ENCODE assay signal across 8 cellular contexts in the genomic region with DNA sequence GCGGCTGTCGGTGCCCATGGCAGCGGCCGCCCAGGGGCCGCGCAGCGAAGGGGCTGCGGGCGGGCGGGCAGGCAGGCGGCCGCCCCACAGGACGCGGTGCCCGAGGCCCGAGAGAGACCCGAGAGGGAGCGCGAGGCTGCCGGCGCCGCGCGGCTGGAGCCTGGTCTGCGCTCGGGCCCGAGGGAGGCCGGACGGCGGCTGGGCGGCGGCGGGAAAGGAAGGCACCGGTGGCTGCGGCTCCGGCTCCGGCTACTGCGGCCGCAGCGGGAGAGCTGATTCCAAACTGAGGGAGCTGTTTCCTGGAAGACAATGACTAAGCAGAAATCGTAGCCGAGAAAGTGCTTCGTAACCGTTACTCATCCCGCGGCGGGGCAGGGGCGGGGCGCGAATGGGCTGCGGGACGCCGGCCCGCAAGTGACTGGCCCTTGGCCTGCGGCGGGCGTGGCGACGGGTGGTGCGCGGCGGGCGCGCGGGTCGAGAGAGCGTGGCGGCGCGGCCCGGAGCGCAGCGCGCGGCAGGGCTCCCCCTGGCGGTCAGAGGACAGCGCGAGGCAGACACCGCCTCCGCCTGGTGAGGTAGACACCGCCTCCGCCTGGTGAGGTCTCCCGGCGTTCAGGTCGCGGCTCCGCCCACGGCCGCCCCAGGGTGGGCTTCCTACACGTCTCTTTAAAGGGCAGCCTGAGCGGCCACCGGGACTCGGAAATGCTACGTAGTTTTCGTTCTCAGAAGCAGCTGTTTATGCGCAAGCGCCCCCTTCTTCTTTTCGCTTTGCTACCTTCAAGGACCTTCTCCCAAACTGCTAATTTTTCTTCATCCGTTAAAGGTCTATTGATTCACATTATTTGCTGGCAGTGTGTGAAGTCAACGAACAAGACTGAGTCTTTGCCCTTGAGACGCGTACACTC. TPM values are rescaled to one million over a fixed set of nuclear protein-coding genes. Genes with fewer than 3 reads are reported as not detected.
DNase-seq lines count a peak whose midpoint lies in the region; ATAC-seq and TF ChIP-seq lines count a peak whose summit lies in the region.

A gene with protein sequence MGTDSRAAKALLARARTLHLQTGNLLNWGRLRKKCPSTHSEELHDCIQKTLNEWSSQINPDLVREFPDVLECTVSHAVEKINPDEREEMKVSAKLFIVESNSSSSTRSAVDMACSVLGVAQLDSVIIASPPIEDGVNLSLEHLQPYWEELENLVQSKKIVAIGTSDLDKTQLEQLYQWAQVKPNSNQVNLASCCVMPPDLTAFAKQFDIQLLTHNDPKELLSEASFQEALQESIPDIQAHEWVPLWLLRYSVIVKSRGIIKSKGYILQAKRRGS (minus strand): TSS at position 285 of the 905 bp plus-strand sequence. CDS start 267 bp downstream, at position 18.

- H3K36me3 ChIP-seq in GM23338 (ENCODE audit: insufficient read depth) (no peaks in the 10 kb centered on the region), stomach smooth muscle (ENCODE audit: control insufficient read depth in 2 of 2, insufficient read depth in 2 of 2, low read length in 2 of 2) (no peaks in the 10 kb centered on the region)

- no peaks in the 10 kb centered on the region for H4K20me1 ChIP-seq in GM23338 (replicated peaks; ENCODE audit: insufficient read depth)

- H3K9me2 ChIP-seq in GM23338 (ENCODE audit: insufficient read depth): peaks cover 3% of the 10 kb centered on the region; the same call in 1 of the 2 replicates

- peaks cover 9% of the 10 kb centered on the region; the same call in 1 of the 2 replicates for H3K27me3 ChIP-seq in GM23338 (ENCODE audit: insufficient read depth)
- no peaks in the 10 kb centered on the region for H3K27me3 ChIP-seq in stomach smooth muscle (ENCODE audit: control insufficient read depth in 1 of 2, insufficient read depth in 2 of 2, low read length in 2 of 2)

- peak; percentile 71 for TF ChIP-seq POLR2A in Raji (IDR thresholded peaks at IDR 0.05; ENCODE audit: insufficient read depth, low read depth, low read length)

- H3K4me1 Mint-ChIP-seq in GM23338: peaks cover 14% of the 10 kb centered on the region
- peaks cover 21% of the 10 kb centered on the region for H3K4me1 Mint-ChIP-seq in neural crest cell

- H3K4me1 ChIP-seq in GM23338 (ENCODE audit: insufficient read depth) (peaks cover 16% of the 10 kb centered on the region), stomach smooth muscle (ENCODE audit: control insufficient read depth, insufficient read depth, low read length) (peaks cover 8% of the 10 kb centered on the region)

- H3K27ac ChIP-seq in GM23338 (ENCODE audit: low read depth): 0 out of 2 replicates have a peak within 1 kb of the TSS, but pooled peaks have one; percentile 20
- peak within 1 kb of the TSS; percentile 58 for H3K27ac ChIP-seq in stomach smooth muscle (ENCODE audit: low read length)

- H3K9ac ChIP-seq in stomach smooth muscle (ENCODE audit: low read length in 2 of 2): peak within 1 kb of the TSS; percentile 55 to 64

- peak within 1 kb of the TSS; percentile 95 for H2AFZ ChIP-seq in GM23338

- DNase-seq in ELR (ENCODE audit: low read depth): peak; percentile 97
- DNase-seq in GM23338 (ENCODE audit: low spot score): peak; percentile 90
- DNase-seq in LHCN-M2 (ENCODE audit: low read depth): peak; percentile 89
- peak; percentile 89 for DNase-seq in activated gamma-delta T cell (lab: John Stamatoyannopoulos, UW)
- DNase-seq in foreskin fibroblast: peak; percentile 93 to 98
- peak; percentile 93 for DNase-seq in neural crest cell (ENCODE audit: low read depth, low spot score)

- H3K4me2 ChIP-seq in GM23338: peak within 1 kb of the TSS; percentile 92

- peaks cover 0 to 4% of the 10 kb centered on the region in 2 donors for H3K9me3 ChIP-seq in stomach smooth muscle (ENCODE audit: control insufficient read depth in 2 of 2, low read length in 2 of 2)

- H3K27me3 Mint-ChIP-seq in GM23338 (ENCODE audit: insufficient read depth, low read depth, poor library complexity) (peaks cover 3% of the 10 kb centered on the region), neural crest cell (ENCODE audit: low read depth) (peaks cover 34% of the 10 kb centered on the region)

- H3K79me2 ChIP-seq in GM23338 (replicated peaks; ENCODE audit: insufficient read depth): peaks cover 40% of the 10 kb centered on the region

- H3K4me3 ChIP-seq in GM23338 (peak within 1 kb of the TSS; percentile 80), foreskin fibroblast (ENCODE audit: low read depth in 1 of 2, low read length in 2 of 2) (peak within 1 kb of the TSS; percentile 79 to 95), stomach smooth muscle (ENCODE audit: low read length in 2 of 2) (peak within 1 kb of the TSS; percentile 78 to 80)

- H3K4me3 Mint-ChIP-seq in GM23338: peak within 1 kb of the TSS; percentile 86
- peak within 1 kb of the TSS; percentile 89 for H3K4me3 Mint-ChIP-seq in neural crest cell

- no peaks in the 10 kb centered on the region; the same call in 2 of the 3 replicates for H3K9me3 Mint-ChIP-seq in GM23338
- no peaks in the 10 kb centered on the region for H3K9me3 Mint-ChIP-seq in neural crest cell

- peak within 1 kb of the TSS; percentile 51 for H3K27ac Mint-ChIP-seq in GM23338
- peak within 1 kb of the TSS; percentile 2 for H3K27ac Mint-ChIP-seq in neural crest cell (ENCODE audit: unreplicated experiment)

- H3K36me3 Mint-ChIP-seq in GM23338 (ENCODE audit: low read depth) (peaks cover 2% of the 10 kb centered on the region; the same call in 1 of the 3 replicates), neural crest cell (ENCODE audit: low read depth) (peaks cover 2% of the 10 kb centered on the region)

- TF ChIP-seq CTCF in GM23338 (conservative IDR thresholded peaks at IDR 0.05; ENCODE audit: low read depth in 2 of 2) (peak; percentile 61 to 89), foreskin fibroblast (IDR thresholded peaks at IDR 0.05; ENCODE audit: low read depth, low read length) (peak; percentile 66), neural crest cell (conservative IDR thresholded peaks at IDR 0.05) (peak; percentile 96)

- ATAC-seq in GM23338: peak; percentile 95

- no peaks in the 10 kb centered on the region for H3F3A ChIP-seq in GM23338 (replicated peaks; ENCODE audit: low read depth)

TF ChIP-seq in GM23338, 12 proteins besides CTCF, POLR2A, EP300 and RAD21:
- TF ChIP-seq, protein P1, sequence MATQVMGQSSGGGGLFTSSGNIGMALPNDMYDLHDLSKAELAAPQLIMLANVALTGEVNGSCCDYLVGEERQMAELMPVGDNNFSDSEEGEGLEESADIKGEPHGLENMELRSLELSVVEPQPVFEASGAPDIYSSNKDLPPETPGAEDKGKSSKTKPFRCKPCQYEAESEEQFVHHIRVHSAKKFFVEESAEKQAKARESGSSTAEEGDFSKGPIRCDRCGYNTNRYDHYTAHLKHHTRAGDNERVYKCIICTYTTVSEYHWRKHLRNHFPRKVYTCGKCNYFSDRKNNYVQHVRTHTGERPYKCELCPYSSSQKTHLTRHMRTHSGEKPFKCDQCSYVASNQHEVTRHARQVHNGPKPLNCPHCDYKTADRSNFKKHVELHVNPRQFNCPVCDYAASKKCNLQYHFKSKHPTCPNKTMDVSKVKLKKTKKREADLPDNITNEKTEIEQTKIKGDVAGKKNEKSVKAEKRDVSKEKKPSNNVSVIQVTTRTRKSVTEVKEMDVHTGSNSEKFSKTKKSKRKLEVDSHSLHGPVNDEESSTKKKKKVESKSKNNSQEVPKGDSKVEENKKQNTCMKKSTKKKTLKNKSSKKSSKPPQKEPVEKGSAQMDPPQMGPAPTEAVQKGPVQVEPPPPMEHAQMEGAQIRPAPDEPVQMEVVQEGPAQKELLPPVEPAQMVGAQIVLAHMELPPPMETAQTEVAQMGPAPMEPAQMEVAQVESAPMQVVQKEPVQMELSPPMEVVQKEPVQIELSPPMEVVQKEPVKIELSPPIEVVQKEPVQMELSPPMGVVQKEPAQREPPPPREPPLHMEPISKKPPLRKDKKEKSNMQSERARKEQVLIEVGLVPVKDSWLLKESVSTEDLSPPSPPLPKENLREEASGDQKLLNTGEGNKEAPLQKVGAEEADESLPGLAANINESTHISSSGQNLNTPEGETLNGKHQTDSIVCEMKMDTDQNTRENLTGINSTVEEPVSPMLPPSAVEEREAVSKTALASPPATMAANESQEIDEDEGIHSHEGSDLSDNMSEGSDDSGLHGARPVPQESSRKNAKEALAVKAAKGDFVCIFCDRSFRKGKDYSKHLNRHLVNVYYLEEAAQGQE (IDR thresholded peaks at IDR 0.05; ENCODE audit: unreplicated experiment): no peak
- 0 out of 2 replicates have a peak, but pooled peaks have one; percentile 15 for TF ChIP-seq POLR2AphosphoS5 (IDR thresholded peaks at IDR 0.05; ENCODE audit: low read depth)
- TF ChIP-seq CREB1 (CRISPR knock-in tag; IDR thresholded peaks at IDR 0.05; ENCODE audit: low read depth): peak; percentile 68; the same call in 1 of the 2 replicates

RNA-seq across cellular contexts. Expression of the gene that starts here (rescaled TPM):
- total RNA-seq in GM23338 (2014; rRNA removed; shearing (Covaris generic)): 11.7 and 12.8 TPM in 2 replicates
- 10.0 and 10.4 TPM in 2 replicates for polyA plus RNA-seq in GM23338 (2016; fragmentation: Nextera tagmentation; extraction: Ambion mirVana)
- 13.0 and 15.6 TPM in 2 replicates for total RNA-seq in LHCN-M2 (2014; rRNA removed)
- 10.8 TPM for polyA plus RNA-seq in LHCN-M2 (2012)
- total RNA-seq in neural crest cell: 12.8 and 13.0 TPM in 2 replicates

Comparison
In these comparisons a context has a peak if more than half of its experiments do, and no peak if none do; other contexts are left out.
1. Peak in every context shown above with its lines: DNase-seq, ATAC-seq, H3K4me3 ChIP-seq and H3K27ac ChIP-seq.